In the genomic region with DNA sequence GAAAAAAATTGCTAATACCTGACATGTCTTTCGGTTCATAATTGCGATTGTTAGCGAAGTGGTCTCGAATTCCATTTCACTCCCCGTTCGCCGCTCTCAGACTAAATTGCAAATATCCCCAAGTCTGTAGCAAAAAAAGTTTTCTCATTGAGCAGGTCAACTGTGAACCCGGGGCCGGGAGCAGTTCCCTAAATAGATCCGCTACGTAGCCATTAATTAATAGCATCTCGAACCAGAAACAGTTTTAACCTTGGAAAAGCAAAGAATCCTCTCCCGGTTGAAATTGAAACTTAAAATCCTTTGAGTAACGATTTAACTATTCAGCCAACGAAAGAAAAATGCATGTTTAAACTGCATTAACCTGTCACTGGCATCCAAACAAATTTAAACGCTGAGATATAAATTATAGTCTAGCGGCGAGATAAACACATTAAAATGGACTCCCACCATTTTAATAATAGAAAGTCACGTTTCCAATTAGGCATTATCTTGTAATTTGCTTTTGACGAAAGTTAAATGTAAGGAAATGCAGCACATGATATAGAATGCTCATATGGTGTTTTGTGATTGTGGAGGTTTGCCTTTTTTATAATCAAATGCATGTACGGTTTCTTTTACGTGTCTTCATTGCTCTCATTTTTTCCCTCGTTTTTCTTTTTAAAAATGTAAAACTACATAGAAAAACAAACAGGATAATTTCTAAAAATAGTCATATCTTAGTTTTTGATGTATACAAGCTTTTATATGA, we compare ENCODE assay signal across 9 cellular contexts. TPM values are rescaled to one million over a fixed set of nuclear protein-coding genes. Genes with fewer than 3 reads are reported as not detected.
DNase-seq lines count a peak whose midpoint lies in the region; ATAC-seq, FAIRE-seq and TF ChIP-seq lines count a peak whose summit lies in the region.
"Had no signal": no experiment of that assay in that cellular context is flagged by ENCODE, and none has a peak within 500 bp of the region (broad histone marks: within the 10 kb centered on the region; RNA-seq: fewer than 3 reads in every experiment).

No MANE protein-coding gene starts in this region.

- TF ChIP-seq POLR2A in H54 (IDR thresholded peaks at IDR 0.05; ENCODE audit: low read depth, low read length) = no peak

- H3K4me1 Mint-ChIP-seq in activated naive CD8-positive, alpha-beta T cell treated with anti-CD3 and anti-CD28 coated beads, Interleukin-2, amount 10 ng/mL, durations not matched to agents 7 days and 5 days = peaks cover 12% of the 10 kb centered on the region

- DNase-seq in AG10803 (ENCODE audit: low read depth) (no peak), H54 (ENCODE audit: insufficient read length, low spot score) (no peak), left lung (no peak), DMS79 (lab: John Stamatoyannopoulos, UW) (no peak)
- DNase-seq in activated naive CD8-positive, alpha-beta T cell treated with anti-CD3 and anti-CD28 coated beads, Interleukin-2, amount 10 ng/mL, durations not matched to agents 7 days and 5 days = no peak
- no peak for DNase-seq in stimulated activated CD4-positive, alpha-beta T cell treated with anti-CD3 and anti-CD28 coated beads, Interleukin-2, amount 100 ng/mL, for 24 hours

- H3K4me1 ChIP-seq in left lung (no peaks in the 10 kb centered on the region), urinary bladder (ENCODE audit: insufficient read depth) (no peaks in the 10 kb centered on the region)

- H3K4me3 ChIP-seq in AG10803 (ENCODE audit: low read length) (peak overlapping the region; percentile 48), left lung (peak overlapping the region; percentile 21 to 46), urinary bladder (ENCODE audit: low read depth, low read length) (peak overlapping the region; percentile 51)

- H3K9me3 Mint-ChIP-seq in activated naive CD8-positive, alpha-beta T cell treated with anti-CD3 and anti-CD28 coated beads, Interleukin-2, amount 10 ng/mL, durations not matched to agents 7 days and 5 days = peaks cover 4% of the 10 kb centered on the region

- H3K27ac ChIP-seq in left lung (no peak overlapping the region), urinary bladder (ENCODE audit: low read depth) (no peak overlapping the region)

- intact Hi-C loops in left lung (cut with DNase I) = no loop called here

- peaks cover 0 to 15% of the 10 kb centered on the region in 2 donors for H3K9me3 ChIP-seq in left lung

- WGBS in urinary bladder = 6% methylated on average over 23 of the region's 23 CpGs

- TF ChIP-seq CTCF in AG10803 (conservative IDR thresholded peaks at IDR 0.05; ENCODE audit: low read length) (no peak), left lung (IDR thresholded peaks at IDR 0.05) (no peak)

- POLR2A ChIA-PET in activated naive CD8-positive, alpha-beta T cell treated with anti-CD3 and anti-CD28 coated beads, Interleukin-2, amount 10 ng/mL, durations not matched to agents 7 days and 5 days (lab: Charles Lee) = no interaction called here

- peak overlapping the region; percentile 82 for H3K4me3 Mint-ChIP-seq in activated naive CD8-positive, alpha-beta T cell treated with anti-CD3 and anti-CD28 coated beads, Interleukin-2, amount 10 ng/mL, durations not matched to agents 7 days and 5 days

- H3K27ac Mint-ChIP-seq in activated naive CD8-positive, alpha-beta T cell treated with anti-CD3 and anti-CD28 coated beads, Interleukin-2, amount 10 ng/mL, durations not matched to agents 7 days and 5 days = no peak overlapping the region

- H3K36me3 Mint-ChIP-seq in activated naive CD8-positive, alpha-beta T cell treated with anti-CD3 and anti-CD28 coated beads, Interleukin-2, amount 10 ng/mL, durations not matched to agents 7 days and 5 days = no peaks in the 10 kb centered on the region

- peaks cover 85 to 100% of the 10 kb centered on the region in 2 donors for H3K27me3 ChIP-seq in left lung

- peak; percentile 64 for FAIRE-seq in H54 (lab: Jason Lieb, UNC)

- no peak for ATAC-seq in activated naive CD8-positive, alpha-beta T cell treated with anti-CD3 and anti-CD28 coated beads, Interleukin-2, amount 10 ng/mL, durations not matched to agents 7 days and 5 days (ENCODE audit: low read depth)
- ATAC-seq in left lung (no peak), HG03521 (IDR thresholded peaks at IDR 0.05; ENCODE audit: unreplicated experiment) (no peak)

- H3K36me3 ChIP-seq in left lung (no peaks in the 10 kb centered on the region), urinary bladder (ENCODE audit: insufficient read depth) (no peaks in the 10 kb centered on the region)

- peaks cover 79% of the 10 kb centered on the region for H3K27me3 Mint-ChIP-seq in activated naive CD8-positive, alpha-beta T cell treated with anti-CD3 and anti-CD28 coated beads, Interleukin-2, amount 10 ng/mL, durations not matched to agents 7 days and 5 days

RNA-seq across cellular contexts. Expression of a gene that starts 0.7 kb away (rescaled TPM):
- not detected for total RNA-seq in activated naive CD8-positive, alpha-beta T cell treated with anti-CD3 and anti-CD28 coated beads, Interleukin-2, amount 10 ng/mL, durations not matched to agents 7 days and 5 days
- total RNA-seq in left lung (under 1 TPM in 1 of 2 donors, not detected in 1; 0.29 TPM), urinary bladder (0.32 TPM)
- polyA plus RNA-seq in urinary bladder = 0.03 TPM
- total RNA-seq: LHCN-M2 had no signal

RNA-seq across cellular contexts. Expression of a gene that starts 48.4 kb away (rescaled TPM):
- total RNA-seq in activated naive CD8-positive, alpha-beta T cell treated with anti-CD3 and anti-CD28 coated beads, Interleukin-2, amount 10 ng/mL, durations not matched to agents 7 days and 5 days = not detected
- not detected for total RNA-seq in left lung
- total RNA-seq in urinary bladder = not detected
- not detected for polyA plus RNA-seq in urinary bladder
- total RNA-seq: LHCN-M2 had no signal
